7 cellular contexts compared by ENCODE assay signal in the genomic region with DNA sequence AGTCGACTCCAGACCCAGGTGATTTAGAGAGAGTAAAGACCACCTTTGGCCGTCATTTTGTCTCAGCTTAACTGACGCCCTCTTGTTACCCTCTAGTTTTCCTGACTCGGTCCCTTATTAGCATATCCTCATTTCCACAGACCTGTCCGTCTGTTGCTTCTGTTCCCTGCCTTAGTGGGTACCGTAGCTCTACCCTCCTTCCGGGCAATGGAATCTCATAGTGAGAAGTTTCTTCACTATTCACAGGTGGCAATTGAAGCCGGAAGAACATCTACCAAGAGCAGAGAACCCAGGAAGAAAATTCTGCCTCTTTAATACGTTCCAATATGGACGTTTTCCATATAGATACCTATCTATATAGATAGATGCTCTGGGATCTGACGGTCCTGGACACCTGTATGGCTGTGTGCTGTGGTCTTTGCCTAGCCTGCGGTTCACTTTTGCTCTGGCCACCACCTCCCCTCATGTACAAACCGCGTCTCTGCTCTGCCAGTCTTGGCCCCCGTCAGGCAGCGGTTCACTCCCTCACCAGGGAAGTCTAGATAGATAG. TPM values are rescaled to one million over a fixed set of nuclear protein-coding genes. Genes with fewer than 3 reads are reported as not detected.
DNase-seq lines count a peak whose midpoint lies in the region; ATAC-seq and TF ChIP-seq lines count a peak whose summit lies in the region.

No MANE protein-coding gene starts in this region.

- H3K27me3 ChIP-seq in endodermal cell (ENCODE audit: control insufficient read depth, insufficient read depth, low read length, poor library complexity, severe bottlenecking) (no peaks in the 10 kb centered on the region), mucosa of stomach (ENCODE audit: control insufficient read depth, insufficient read depth, low read length) (no peaks in the 10 kb centered on the region), vagina (no peaks in the 10 kb centered on the region)

- intact Hi-C loops in vagina (cut with DNase I): no loop called here

- no peak for TF ChIP-seq POLR2A in vagina (IDR thresholded peaks at IDR 0.05)

- H3K9ac ChIP-seq in endodermal cell (ENCODE audit: extremely low read depth, low read length, poor library complexity, severe bottlenecking) (peak overlapping the region; percentile 36), mucosa of stomach (ENCODE audit: low read length) (peak overlapping the region; percentile 80)

- peaks cover 19% of the 10 kb centered on the region for H3K9me3 ChIP-seq in endodermal cell (ENCODE audit: control insufficient read depth, low read length)
- H3K9me3 ChIP-seq in mucosa of stomach (ENCODE audit: control insufficient read depth, low read length): no peaks in the 10 kb centered on the region
- no peaks in the 10 kb centered on the region for H3K9me3 ChIP-seq in vagina

- peak overlapping the region; percentile 90 for H3K4me3 Mint-ChIP-seq in endodermal cell

- DNase-seq in ELR (ENCODE audit: low read depth): peak; percentile 24
- DNase-seq in T-helper 9 cell: peak; percentile 2
- no peak for DNase-seq in endodermal cell
- DNase-seq in vagina (ENCODE audit: extremely low spot score in 2 of 2): no peak

- H3K27me3 Mint-ChIP-seq in endodermal cell (ENCODE audit: insufficient read depth): no peaks in the 10 kb centered on the region

- 0 to 4% methylated on average over 3 to 14 of the region's 16 CpGs for WGBS in endodermal cell (ENCODE audit: insufficient coverage in 1 of 2, insufficient read length in 1 of 2), 2 experiments

- peaks cover 51% of the 10 kb centered on the region for H3K36me3 Mint-ChIP-seq in endodermal cell (ENCODE audit: low read depth)

- no peaks in the 10 kb centered on the region for H3K4me1 ChIP-seq in endodermal cell (ENCODE audit: control insufficient read depth, insufficient read depth, low read length)
- H3K4me1 ChIP-seq in mucosa of stomach (ENCODE audit: control insufficient read depth, insufficient read depth, low read length): peaks cover 14% of the 10 kb centered on the region
- H3K4me1 ChIP-seq in vagina: peaks cover 29% of the 10 kb centered on the region

- H3K36me3 ChIP-seq in endodermal cell (ENCODE audit: control insufficient read depth, insufficient read depth, low read length) (peaks cover 15% of the 10 kb centered on the region), mucosa of stomach (ENCODE audit: control insufficient read depth, insufficient read depth, low read length) (no peaks in the 10 kb centered on the region), vagina (no peaks in the 10 kb centered on the region)

- H3K9me3 Mint-ChIP-seq in endodermal cell: peaks cover 22% of the 10 kb centered on the region

- H3K4me3 ChIP-seq in endodermal cell (ENCODE audit: low read length): peak overlapping the region; percentile 89
- H3K4me3 ChIP-seq in mucosa of stomach (ENCODE audit: low read length): peak overlapping the region; percentile 87
- H3K4me3 ChIP-seq in vagina: peak overlapping the region; percentile 48 to 94

- ATAC-seq in GM21381 (IDR thresholded peaks at IDR 0.05; ENCODE audit: unreplicated experiment) (peak; percentile 17), HG03571 (IDR thresholded peaks at IDR 0.05; ENCODE audit: unreplicated experiment) (peak; percentile 5)

- peak overlapping the region; percentile 94 for H3K27ac Mint-ChIP-seq in endodermal cell

- H3K4me1 Mint-ChIP-seq in endodermal cell: peaks cover 21% of the 10 kb centered on the region

- TF ChIP-seq CTCF in endodermal cell (conservative IDR thresholded peaks at IDR 0.05) (no peak), vagina (IDR thresholded peaks at IDR 0.05) (no peak)

- H3K27ac ChIP-seq in endodermal cell (ENCODE audit: low read depth, low read length) (no peak overlapping the region), vagina (peak overlapping the region; percentile 65)

RNA-seq across cellular contexts. Expression of a gene that starts 0.7 kb away (rescaled TPM):
- total RNA-seq in endodermal cell (10 to 100 TPM; 17.2 to 18.2 TPM), vagina (19.9 TPM)
- 17.1 TPM for polyA plus RNA-seq in endodermal cell (2013, experiment 1 of 2)
- polyA plus RNA-seq in endodermal cell (2013, experiment 2 of 2): 18.1 TPM

Comparison
In these comparisons a context has a peak if more than half of its experiments do, and no peak if none do; other contexts are left out.
1. DNase-seq: peak in ELR (single experiment) and T-helper 9 cell (single experiment); none in endodermal cell (single experiment) and vagina (0 of 2).
2. Peak in every context shown above with its lines, with median percentiles within 50 percentile points of each other: H3K4me3 ChIP-seq.